Comparison of ENCODE assay signal across 28 cellular contexts in genomic region chr4:98700630-98701029, GRCh38.
"Had no signal": no experiment of that assay in that cellular context is flagged by ENCODE, and none has a peak within 500 bp of the region (broad histone marks: within the 10 kb centered on the region; RNA-seq: fewer than 3 reads in every experiment).

No MANE protein-coding gene starts in this region.

- H3K4me3 Mint-ChIP-seq: activated CD4-positive, alpha-beta memory T cell treated with anti-CD3 and anti-CD28 coated beads for 36 hours; activated CD4-positive, alpha-beta T cell treated with anti-CD3 and anti-CD28 coated beads for 36 hours; activated CD4-positive, alpha-beta T cell treated with anti-CD3 and anti-CD28 coated beads, Interleukin-2, amount 10 ng/mL, durations not matched to agents 24 days and 14 days; activated CD8-positive, alpha-beta memory T cell treated with anti-CD3 and anti-CD28 coated beads, Interleukin-2, amount 10 ng/mL, durations not matched to agents 7 days and 5 days; activated CD8-positive, alpha-beta T cell treated with anti-CD3 and anti-CD28 coated beads, Interleukin-2, amount 10 ng/mL, durations not matched to agents 7 days and 5 days; activated naive CD4-positive, alpha-beta T cell treated with anti-CD3 and anti-CD28 coated beads for 36 hours; activated naive CD4-positive, alpha-beta T cell treated with anti-CD3 and anti-CD28 coated beads, Interleukin-2, amount 50 U/mL, for 24 hours; activated naive CD8-positive, alpha-beta T cell treated with anti-CD3 and anti-CD28 coated beads for 36 hours; activated T-helper 1 cell treated with anti-CD3 and anti-CD28 coated beads, Interleukin-12 subunit alpha, Interleukin-12 subunit beta, Interleukin-2, Interleukin-4 antibody, amounts not matched to agents 30 ng/mL and 10 ng/mL and 1 ng/mL, durations not matched to agents 14 hours and 24 hours and 36 hours; dendritic cell treated with granulocyte-macrophage colony-stimulating factor and Interleukin-4, amounts not matched to agents 40 ng/mL and 50 ng/mL, for 4 days; effector memory CD8-positive, alpha-beta T cell had no signal

- DNase-seq: activated CD4-positive, alpha-beta memory T cell treated with anti-CD3 and anti-CD28 coated beads for 36 hours; activated CD4-positive, alpha-beta T cell treated with anti-CD3 and anti-CD28 coated beads for 36 hours; activated CD4-positive, alpha-beta T cell treated with anti-CD3 and anti-CD28 coated beads, Interleukin-2, amount 10 ng/mL, durations not matched to agents 24 days and 14 days; activated CD4-positive, CD25-positive, alpha-beta regulatory T cell; activated CD4-positive, CD25-positive, alpha-beta regulatory T cell treated with anti-CD3 and anti-CD28 coated beads, Interleukin-2, amount 50 U/mL, for 72 hours; activated CD8-positive, alpha-beta memory T cell treated with anti-CD3 and anti-CD28 coated beads, Interleukin-2, amount 10 ng/mL, durations not matched to agents 7 days and 5 days; activated CD8-positive, alpha-beta memory T cell treated with anti-CD3 and anti-CD28 coated beads, Interleukin-2, amount 50 U/mL, for 4 hours; activated CD8-positive, alpha-beta T cell treated with anti-CD3 and anti-CD28 coated beads, Interleukin-2, amount 10 ng/mL, durations not matched to agents 7 days and 5 days; activated effector memory CD4-positive, alpha-beta T cell treated with anti-CD3 and anti-CD28 coated beads, Interleukin-2, amount 50 U/mL, for 16 hours; activated naive CD4-positive, alpha-beta T cell treated with anti-CD3 and anti-CD28 coated beads for 36 hours; activated naive CD8-positive, alpha-beta T cell treated with anti-CD3 and anti-CD28 coated beads for 36 hours; activated T-cell treated with anti-CD3 and anti-CD28 coated beads, Interleukin-2, amount 50 U/mL, for 1 hour; activated T-cell treated with anti-CD3 and anti-CD28 coated beads, Interleukin-2, amount 50 U/mL, for 48 hours; brain microvascular endothelial cell; cerebellar nuclear complex; effector CD4-positive, alpha-beta T cell; effector memory CD8-positive, alpha-beta T cell; erythroblast; esophagus squamous epithelium; foreskin melanocyte; head of caudate nucleus; T-helper 2 cell had no signal

- H3K4me1 ChIP-seq: esophagus squamous epithelium, gastroesophageal sphincter had no signal

- H3K4me3 ChIP-seq: coronary artery, esophagus squamous epithelium, gastroesophageal sphincter had no signal

- H3K36me3 ChIP-seq: brain microvascular endothelial cell, esophagus squamous epithelium, gastroesophageal sphincter had no signal

- H3K27ac Mint-ChIP-seq: activated CD4-positive, alpha-beta memory T cell treated with anti-CD3 and anti-CD28 coated beads for 36 hours; activated CD4-positive, alpha-beta T cell treated with anti-CD3 and anti-CD28 coated beads for 36 hours; activated CD4-positive, alpha-beta T cell treated with anti-CD3 and anti-CD28 coated beads, Interleukin-2, amount 10 ng/mL, durations not matched to agents 24 days and 14 days; activated CD8-positive, alpha-beta memory T cell treated with anti-CD3 and anti-CD28 coated beads, Interleukin-2, amount 10 ng/mL, durations not matched to agents 7 days and 5 days; activated CD8-positive, alpha-beta T cell treated with anti-CD3 and anti-CD28 coated beads, Interleukin-2, amount 10 ng/mL, durations not matched to agents 7 days and 5 days; activated naive CD4-positive, alpha-beta T cell treated with anti-CD3 and anti-CD28 coated beads for 36 hours; activated naive CD4-positive, alpha-beta T cell treated with anti-CD3 and anti-CD28 coated beads, Interleukin-2, amount 50 U/mL, for 24 hours; activated naive CD8-positive, alpha-beta T cell treated with anti-CD3 and anti-CD28 coated beads for 36 hours; activated T-helper 1 cell treated with anti-CD3 and anti-CD28 coated beads, Interleukin-12 subunit alpha, Interleukin-12 subunit beta, Interleukin-2, Interleukin-4 antibody, amounts not matched to agents 30 ng/mL and 10 ng/mL and 1 ng/mL, durations not matched to agents 14 hours and 24 hours and 36 hours; activated T-helper 2 cell treated with anti-CD3 and anti-CD28 coated beads, Interferon-gamma antibody, Interleukin-2, Interleukin-4, amounts not matched to agents 10 μg/mL and 5 μg/mL and 100 μg/mL, durations not matched to agents 14 hours and 24 hours and 36 hours; dendritic cell treated with granulocyte-macrophage colony-stimulating factor and Interleukin-4, amounts not matched to agents 40 ng/mL and 50 ng/mL, for 4 days; effector memory CD8-positive, alpha-beta T cell had no signal

- H3K27me3 Mint-ChIP-seq: activated CD4-positive, alpha-beta memory T cell treated with anti-CD3 and anti-CD28 coated beads for 36 hours; activated CD4-positive, alpha-beta T cell treated with anti-CD3 and anti-CD28 coated beads for 36 hours; activated CD4-positive, alpha-beta T cell treated with anti-CD3 and anti-CD28 coated beads, Interleukin-2, amount 10 ng/mL, durations not matched to agents 24 days and 14 days; activated CD8-positive, alpha-beta memory T cell treated with anti-CD3 and anti-CD28 coated beads, Interleukin-2, amount 10 ng/mL, durations not matched to agents 7 days and 5 days; activated naive CD4-positive, alpha-beta T cell treated with anti-CD3 and anti-CD28 coated beads, Interleukin-2, amount 50 U/mL, for 24 hours; activated naive CD8-positive, alpha-beta T cell treated with anti-CD3 and anti-CD28 coated beads for 36 hours; dendritic cell treated with granulocyte-macrophage colony-stimulating factor and Interleukin-4, amounts not matched to agents 40 ng/mL and 50 ng/mL, for 4 days; effector memory CD8-positive, alpha-beta T cell had no signal

- H3K27ac ChIP-seq: brain microvascular endothelial cell, coronary artery, esophagus squamous epithelium, gastroesophageal sphincter had no signal

- ATAC-seq: activated CD4-positive, alpha-beta T cell treated with anti-CD3 and anti-CD28 coated beads for 36 hours; activated CD8-positive, alpha-beta memory T cell treated with anti-CD3 and anti-CD28 coated beads, Interleukin-2, amount 10 ng/mL, durations not matched to agents 7 days and 5 days; activated CD8-positive, alpha-beta T cell treated with anti-CD3 and anti-CD28 coated beads, Interleukin-2, amount 10 ng/mL, durations not matched to agents 7 days and 5 days; effector memory CD8-positive, alpha-beta T cell; gastroesophageal sphincter had no signal

- H3K27me3 ChIP-seq: brain microvascular endothelial cell, esophagus squamous epithelium, gastroesophageal sphincter had no signal
